Comparison of ENCODE assay signal across 1 cellular context in the genomic region with DNA sequence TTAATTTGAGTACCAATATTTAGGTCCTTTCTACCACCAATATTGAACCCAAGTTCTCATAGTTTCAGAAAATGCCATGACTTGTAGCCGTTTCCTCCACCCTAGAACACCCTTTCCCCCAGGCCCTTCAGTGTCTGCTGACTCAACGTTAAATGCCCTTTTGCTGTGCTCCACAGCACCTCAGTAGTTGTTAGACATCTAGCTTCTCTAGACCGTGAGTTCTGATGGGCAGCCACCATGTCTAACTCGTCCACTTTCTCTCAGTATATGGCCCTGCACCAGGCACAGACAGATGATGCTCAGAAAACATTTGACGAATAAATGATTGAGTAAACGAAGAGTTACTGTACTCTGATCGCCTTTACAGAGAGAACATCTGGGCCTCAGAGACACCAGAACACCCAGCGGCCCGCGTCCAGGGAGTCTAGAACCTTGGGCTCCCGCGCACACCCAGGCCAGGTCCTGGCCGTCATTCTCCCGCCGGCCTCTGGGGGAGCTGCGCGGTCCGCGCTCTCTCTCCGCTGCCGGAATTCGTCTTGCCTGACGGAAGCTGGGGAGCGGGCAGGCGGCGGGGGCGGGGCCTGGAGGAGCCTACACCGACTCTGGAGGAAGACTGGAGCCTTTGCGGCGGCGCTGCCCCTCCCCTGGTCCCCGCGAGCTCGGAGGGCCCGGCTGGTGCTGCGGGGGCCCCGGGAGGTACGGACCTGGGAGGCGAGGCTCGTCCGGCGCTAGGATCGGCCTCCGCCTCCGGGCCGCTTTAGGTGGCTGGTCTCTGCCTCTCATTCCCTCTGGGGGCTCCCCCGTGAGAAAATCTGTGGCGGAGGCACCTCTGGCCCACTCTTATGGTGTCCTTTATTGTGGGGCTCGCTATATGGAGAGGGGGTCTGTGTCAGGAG.
A peak's percentile ranks its signal among the peaks of the same experiment; 100 is the strongest.
TF ChIP-seq lines count a peak whose summit lies in the region.

A gene (plus strand): TSS at position 582 of the 896 bp plus-strand sequence. CDS start 1,488 bp downstream, outside the sequence.

TF ChIP-seq in GM12878, 131 proteins besides CTCF, POLR2A, EP300 and RAD21 (continued from another document and continues in another):
- TF ChIP-seq, protein P1, sequence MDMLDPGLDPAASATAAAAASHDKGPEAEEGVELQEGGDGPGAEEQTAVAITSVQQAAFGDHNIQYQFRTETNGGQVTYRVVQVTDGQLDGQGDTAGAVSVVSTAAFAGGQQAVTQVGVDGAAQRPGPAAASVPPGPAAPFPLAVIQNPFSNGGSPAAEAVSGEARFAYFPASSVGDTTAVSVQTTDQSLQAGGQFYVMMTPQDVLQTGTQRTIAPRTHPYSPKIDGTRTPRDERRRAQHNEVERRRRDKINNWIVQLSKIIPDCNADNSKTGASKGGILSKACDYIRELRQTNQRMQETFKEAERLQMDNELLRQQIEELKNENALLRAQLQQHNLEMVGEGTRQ (IDR thresholded peaks at IDR 0.05; ENCODE audit: borderline replicate concordance, low read depth, low read length) = no peak
- TF ChIP-seq, protein P2, sequence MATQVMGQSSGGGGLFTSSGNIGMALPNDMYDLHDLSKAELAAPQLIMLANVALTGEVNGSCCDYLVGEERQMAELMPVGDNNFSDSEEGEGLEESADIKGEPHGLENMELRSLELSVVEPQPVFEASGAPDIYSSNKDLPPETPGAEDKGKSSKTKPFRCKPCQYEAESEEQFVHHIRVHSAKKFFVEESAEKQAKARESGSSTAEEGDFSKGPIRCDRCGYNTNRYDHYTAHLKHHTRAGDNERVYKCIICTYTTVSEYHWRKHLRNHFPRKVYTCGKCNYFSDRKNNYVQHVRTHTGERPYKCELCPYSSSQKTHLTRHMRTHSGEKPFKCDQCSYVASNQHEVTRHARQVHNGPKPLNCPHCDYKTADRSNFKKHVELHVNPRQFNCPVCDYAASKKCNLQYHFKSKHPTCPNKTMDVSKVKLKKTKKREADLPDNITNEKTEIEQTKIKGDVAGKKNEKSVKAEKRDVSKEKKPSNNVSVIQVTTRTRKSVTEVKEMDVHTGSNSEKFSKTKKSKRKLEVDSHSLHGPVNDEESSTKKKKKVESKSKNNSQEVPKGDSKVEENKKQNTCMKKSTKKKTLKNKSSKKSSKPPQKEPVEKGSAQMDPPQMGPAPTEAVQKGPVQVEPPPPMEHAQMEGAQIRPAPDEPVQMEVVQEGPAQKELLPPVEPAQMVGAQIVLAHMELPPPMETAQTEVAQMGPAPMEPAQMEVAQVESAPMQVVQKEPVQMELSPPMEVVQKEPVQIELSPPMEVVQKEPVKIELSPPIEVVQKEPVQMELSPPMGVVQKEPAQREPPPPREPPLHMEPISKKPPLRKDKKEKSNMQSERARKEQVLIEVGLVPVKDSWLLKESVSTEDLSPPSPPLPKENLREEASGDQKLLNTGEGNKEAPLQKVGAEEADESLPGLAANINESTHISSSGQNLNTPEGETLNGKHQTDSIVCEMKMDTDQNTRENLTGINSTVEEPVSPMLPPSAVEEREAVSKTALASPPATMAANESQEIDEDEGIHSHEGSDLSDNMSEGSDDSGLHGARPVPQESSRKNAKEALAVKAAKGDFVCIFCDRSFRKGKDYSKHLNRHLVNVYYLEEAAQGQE (IDR thresholded peaks at IDR 0.05; ENCODE audit: low read depth, low read length) = no peak
- peak; percentile 81; the same call in 1 of the 2 replicates for TF ChIP-seq TAF1 (IDR thresholded peaks at IDR 0.05; ENCODE audit: borderline replicate concordance, low read depth, low read length)
- no peak for TF ChIP-seq ZZZ3 (IDR thresholded peaks at IDR 0.05; ENCODE audit: control insufficient read depth, insufficient read length, low read depth)
- TF ChIP-seq, protein P3, sequence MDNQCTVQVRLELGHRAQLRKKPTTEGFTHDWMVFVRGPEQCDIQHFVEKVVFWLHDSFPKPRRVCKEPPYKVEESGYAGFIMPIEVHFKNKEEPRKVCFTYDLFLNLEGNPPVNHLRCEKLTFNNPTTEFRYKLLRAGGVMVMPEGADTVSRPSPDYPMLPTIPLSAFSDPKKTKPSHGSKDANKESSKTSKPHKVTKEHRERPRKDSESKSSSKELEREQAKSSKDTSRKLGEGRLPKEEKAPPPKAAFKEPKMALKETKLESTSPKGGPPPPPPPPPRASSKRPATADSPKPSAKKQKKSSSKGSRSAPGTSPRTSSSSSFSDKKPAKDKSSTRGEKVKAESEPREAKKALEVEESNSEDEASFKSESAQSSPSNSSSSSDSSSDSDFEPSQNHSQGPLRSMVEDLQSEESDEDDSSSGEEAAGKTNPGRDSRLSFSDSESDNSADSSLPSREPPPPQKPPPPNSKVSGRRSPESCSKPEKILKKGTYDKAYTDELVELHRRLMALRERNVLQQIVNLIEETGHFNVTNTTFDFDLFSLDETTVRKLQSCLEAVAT (IDR thresholded peaks at IDR 0.05) = no peak
- no peak for TF ChIP-seq CBX5 (IDR thresholded peaks at IDR 0.05; ENCODE audit: low read depth)
- TF ChIP-seq, protein P4, sequence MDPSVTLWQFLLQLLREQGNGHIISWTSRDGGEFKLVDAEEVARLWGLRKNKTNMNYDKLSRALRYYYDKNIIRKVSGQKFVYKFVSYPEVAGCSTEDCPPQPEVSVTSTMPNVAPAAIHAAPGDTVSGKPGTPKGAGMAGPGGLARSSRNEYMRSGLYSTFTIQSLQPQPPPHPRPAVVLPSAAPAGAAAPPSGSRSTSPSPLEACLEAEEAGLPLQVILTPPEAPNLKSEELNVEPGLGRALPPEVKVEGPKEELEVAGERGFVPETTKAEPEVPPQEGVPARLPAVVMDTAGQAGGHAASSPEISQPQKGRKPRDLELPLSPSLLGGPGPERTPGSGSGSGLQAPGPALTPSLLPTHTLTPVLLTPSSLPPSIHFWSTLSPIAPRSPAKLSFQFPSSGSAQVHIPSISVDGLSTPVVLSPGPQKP (IDR thresholded peaks at IDR 0.05; ENCODE audit: low read depth, low read length) = peak; percentile 35; the same call in 1 of the 2 replicates
- 0 out of 2 replicates have a peak, but pooled peaks have one; percentile 12 for TF ChIP-seq ZNF24 (IDR thresholded peaks at IDR 0.05)
- TF ChIP-seq, protein P5, sequence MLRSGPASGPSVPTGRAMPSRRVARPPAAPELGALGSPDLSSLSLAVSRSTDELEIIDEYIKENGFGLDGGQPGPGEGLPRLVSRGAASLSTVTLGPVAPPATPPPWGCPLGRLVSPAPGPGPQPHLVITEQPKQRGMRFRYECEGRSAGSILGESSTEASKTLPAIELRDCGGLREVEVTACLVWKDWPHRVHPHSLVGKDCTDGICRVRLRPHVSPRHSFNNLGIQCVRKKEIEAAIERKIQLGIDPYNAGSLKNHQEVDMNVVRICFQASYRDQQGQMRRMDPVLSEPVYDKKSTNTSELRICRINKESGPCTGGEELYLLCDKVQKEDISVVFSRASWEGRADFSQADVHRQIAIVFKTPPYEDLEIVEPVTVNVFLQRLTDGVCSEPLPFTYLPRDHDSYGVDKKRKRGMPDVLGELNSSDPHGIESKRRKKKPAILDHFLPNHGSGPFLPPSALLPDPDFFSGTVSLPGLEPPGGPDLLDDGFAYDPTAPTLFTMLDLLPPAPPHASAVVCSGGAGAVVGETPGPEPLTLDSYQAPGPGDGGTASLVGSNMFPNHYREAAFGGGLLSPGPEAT (IDR thresholded peaks at IDR 0.05; ENCODE audit: low read depth) = peak; percentile 59; the same call in 1 of the 2 replicates
- no peak for TF ChIP-seq SUPT20H (IDR thresholded peaks at IDR 0.05; ENCODE audit: borderline replicate concordance, control insufficient read depth, low read depth, low read length)
- no peak for TF ChIP-seq KDM1A (IDR thresholded peaks at IDR 0.05; ENCODE audit: borderline replicate concordance)
- TF ChIP-seq EGR1 (IDR thresholded peaks at IDR 0.05; ENCODE audit: borderline replicate concordance in 1 of 2, low read depth in 2 of 2, low read length in 2 of 2) = peak in 1 of 2 experiments; percentile 93; a peak in 2 of 3 replicates
- no peak for TF ChIP-seq PAX8 (IDR thresholded peaks at IDR 0.05)
- TF ChIP-seq, protein P6, sequence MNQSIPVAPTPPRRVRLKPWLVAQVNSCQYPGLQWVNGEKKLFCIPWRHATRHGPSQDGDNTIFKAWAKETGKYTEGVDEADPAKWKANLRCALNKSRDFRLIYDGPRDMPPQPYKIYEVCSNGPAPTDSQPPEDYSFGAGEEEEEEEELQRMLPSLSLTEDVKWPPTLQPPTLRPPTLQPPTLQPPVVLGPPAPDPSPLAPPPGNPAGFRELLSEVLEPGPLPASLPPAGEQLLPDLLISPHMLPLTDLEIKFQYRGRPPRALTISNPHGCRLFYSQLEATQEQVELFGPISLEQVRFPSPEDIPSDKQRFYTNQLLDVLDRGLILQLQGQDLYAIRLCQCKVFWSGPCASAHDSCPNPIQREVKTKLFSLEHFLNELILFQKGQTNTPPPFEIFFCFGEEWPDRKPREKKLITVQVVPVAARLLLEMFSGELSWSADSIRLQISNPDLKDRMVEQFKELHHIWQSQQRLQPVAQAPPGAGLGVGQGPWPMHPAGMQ (IDR thresholded peaks at IDR 0.05; ENCODE audit: borderline replicate concordance) = no peak
- no peak for TF ChIP-seq BCL11A (IDR thresholded peaks at IDR 0.05; ENCODE audit: low read depth, low read length)
- TF ChIP-seq RUNX3 (IDR thresholded peaks at IDR 0.05; ENCODE audit: low read length) = peak; percentile 18; the same call in 1 of the 2 replicates
- 0 out of 2 replicates have a peak, but pooled peaks have one; percentile 53 for TF ChIP-seq CREM (IDR thresholded peaks at IDR 0.05; ENCODE audit: low read depth)
- TF ChIP-seq ZSCAN29 (IDR thresholded peaks at IDR 0.05) = no peak
- TF ChIP-seq NBN (IDR thresholded peaks at IDR 0.05) = peak; percentile 84; the same call in 1 of the 2 replicates
- 0 out of 2 replicates have a peak, but pooled peaks have one; percentile 22 for TF ChIP-seq EED (IDR thresholded peaks at IDR 0.05; ENCODE audit: low read depth)
- TF ChIP-seq GABPA (IDR thresholded peaks at IDR 0.05; ENCODE audit: low read depth) = peak; percentile 93
- no peak for TF ChIP-seq KAT2A (conservative IDR thresholded peaks at IDR 0.05; ENCODE audit: control insufficient read depth, low read depth, low read length)
- TF ChIP-seq, protein P7, sequence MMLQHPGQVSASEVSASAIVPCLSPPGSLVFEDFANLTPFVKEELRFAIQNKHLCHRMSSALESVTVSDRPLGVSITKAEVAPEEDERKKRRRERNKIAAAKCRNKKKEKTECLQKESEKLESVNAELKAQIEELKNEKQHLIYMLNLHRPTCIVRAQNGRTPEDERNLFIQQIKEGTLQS (IDR thresholded peaks at IDR 0.05; ENCODE audit: borderline replicate concordance, extremely low read depth, low read depth, low read length) = no peak
- no peak for TF ChIP-seq CEBPB (IDR thresholded peaks at IDR 0.05; ENCODE audit: borderline replicate concordance in 1 of 2, low read depth in 2 of 2, low read length in 2 of 2)
- TF ChIP-seq PML (IDR thresholded peaks at IDR 0.05; ENCODE audit: low read length) = 0 out of 2 replicates have a peak, but pooled peaks have one; percentile 37
- TF ChIP-seq SIX5 (IDR thresholded peaks at IDR 0.05; ENCODE audit: low read depth, low read length, severe bottlenecking) = peak; percentile 39
- no peak for TF ChIP-seq RBBP5 (conservative IDR thresholded peaks at IDR 0.05)
- TF ChIP-seq, protein P8, sequence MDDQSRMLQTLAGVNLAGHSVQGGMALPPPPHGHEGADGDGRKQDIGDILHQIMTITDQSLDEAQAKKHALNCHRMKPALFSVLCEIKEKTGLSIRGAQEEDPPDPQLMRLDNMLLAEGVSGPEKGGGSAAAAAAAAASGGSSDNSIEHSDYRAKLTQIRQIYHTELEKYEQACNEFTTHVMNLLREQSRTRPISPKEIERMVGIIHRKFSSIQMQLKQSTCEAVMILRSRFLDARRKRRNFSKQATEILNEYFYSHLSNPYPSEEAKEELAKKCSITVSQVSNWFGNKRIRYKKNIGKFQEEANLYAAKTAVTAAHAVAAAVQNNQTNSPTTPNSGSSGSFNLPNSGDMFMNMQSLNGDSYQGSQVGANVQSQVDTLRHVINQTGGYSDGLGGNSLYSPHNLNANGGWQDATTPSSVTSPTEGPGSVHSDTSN (IDR thresholded peaks at IDR 0.05; ENCODE audit: insufficient replicate concordance, low read depth, low read length) = peak; percentile 24
- TF ChIP-seq POLR2AphosphoS5 (IDR thresholded peaks at IDR 0.05; ENCODE audit: low read length) = peak; percentile 77
- no peak for TF ChIP-seq MXI1 (IDR thresholded peaks at IDR 0.05; ENCODE audit: low read depth, low read length)
- TF ChIP-seq SUZ12 (IDR thresholded peaks at IDR 0.05; ENCODE audit: unreplicated experiment) = no peak
- peak; percentile 47 for TF ChIP-seq DPF2 (IDR thresholded peaks at IDR 0.05)
- TF ChIP-seq NR2F1 (conservative IDR thresholded peaks at IDR 0.05) = no peak
- no peak for TF ChIP-seq KLF5 (IDR thresholded peaks at IDR 0.05; ENCODE audit: partially characterized antibody)
- peak; percentile 61 to 70; a peak in 2 of 4 replicates for TF ChIP-seq BHLHE40 (IDR thresholded peaks at IDR 0.05; ENCODE audit: borderline replicate concordance in 1 of 2, low read depth in 2 of 2, low read length in 1 of 2)
- TF ChIP-seq, protein P9, sequence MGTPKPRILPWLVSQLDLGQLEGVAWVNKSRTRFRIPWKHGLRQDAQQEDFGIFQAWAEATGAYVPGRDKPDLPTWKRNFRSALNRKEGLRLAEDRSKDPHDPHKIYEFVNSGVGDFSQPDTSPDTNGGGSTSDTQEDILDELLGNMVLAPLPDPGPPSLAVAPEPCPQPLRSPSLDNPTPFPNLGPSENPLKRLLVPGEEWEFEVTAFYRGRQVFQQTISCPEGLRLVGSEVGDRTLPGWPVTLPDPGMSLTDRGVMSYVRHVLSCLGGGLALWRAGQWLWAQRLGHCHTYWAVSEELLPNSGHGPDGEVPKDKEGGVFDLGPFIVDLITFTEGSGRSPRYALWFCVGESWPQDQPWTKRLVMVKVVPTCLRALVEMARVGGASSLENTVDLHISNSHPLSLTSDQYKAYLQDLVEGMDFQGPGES (IDR thresholded peaks at IDR 0.05) = no peak
- TF ChIP-seq, protein P10, sequence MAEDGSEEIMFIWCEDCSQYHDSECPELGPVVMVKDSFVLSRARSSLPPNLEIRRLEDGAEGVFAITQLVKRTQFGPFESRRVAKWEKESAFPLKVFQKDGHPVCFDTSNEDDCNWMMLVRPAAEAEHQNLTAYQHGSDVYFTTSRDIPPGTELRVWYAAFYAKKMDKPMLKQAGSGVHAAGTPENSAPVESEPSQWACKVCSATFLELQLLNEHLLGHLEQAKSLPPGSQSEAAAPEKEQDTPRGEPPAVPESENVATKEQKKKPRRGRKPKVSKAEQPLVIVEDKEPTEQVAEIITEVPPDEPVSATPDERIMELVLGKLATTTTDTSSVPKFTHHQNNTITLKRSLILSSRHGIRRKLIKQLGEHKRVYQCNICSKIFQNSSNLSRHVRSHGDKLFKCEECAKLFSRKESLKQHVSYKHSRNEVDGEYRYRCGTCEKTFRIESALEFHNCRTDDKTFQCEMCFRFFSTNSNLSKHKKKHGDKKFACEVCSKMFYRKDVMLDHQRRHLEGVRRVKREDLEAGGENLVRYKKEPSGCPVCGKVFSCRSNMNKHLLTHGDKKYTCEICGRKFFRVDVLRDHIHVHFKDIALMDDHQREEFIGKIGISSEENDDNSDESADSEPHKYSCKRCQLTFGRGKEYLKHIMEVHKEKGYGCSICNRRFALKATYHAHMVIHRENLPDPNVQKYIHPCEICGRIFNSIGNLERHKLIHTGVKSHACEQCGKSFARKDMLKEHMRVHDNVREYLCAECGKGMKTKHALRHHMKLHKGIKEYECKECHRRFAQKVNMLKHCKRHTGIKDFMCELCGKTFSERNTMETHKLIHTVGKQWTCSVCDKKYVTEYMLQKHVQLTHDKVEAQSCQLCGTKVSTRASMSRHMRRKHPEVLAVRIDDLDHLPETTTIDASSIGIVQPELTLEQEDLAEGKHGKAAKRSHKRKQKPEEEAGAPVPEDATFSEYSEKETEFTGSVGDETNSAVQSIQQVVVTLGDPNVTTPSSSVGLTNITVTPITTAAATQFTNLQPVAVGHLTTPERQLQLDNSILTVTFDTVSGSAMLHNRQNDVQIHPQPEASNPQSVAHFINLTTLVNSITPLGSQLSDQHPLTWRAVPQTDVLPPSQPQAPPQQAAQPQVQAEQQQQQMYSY (CRISPR knock-in tag; IDR thresholded peaks at IDR 0.05) = no peak
- TF ChIP-seq NR2C1 (IDR thresholded peaks at IDR 0.05) = no peak
- TF ChIP-seq HCFC1 (IDR thresholded peaks at IDR 0.05; ENCODE audit: low read length) = peak; percentile 73
- TF ChIP-seq IKZF2 (IDR thresholded peaks at IDR 0.05) = no peak; a peak in 1 of 4 replicates
- TF ChIP-seq IRF4 (IDR thresholded peaks at IDR 0.05; ENCODE audit: low read depth, low read length) = no peak
